ENCODE assay signal across 15 cellular contexts in the genomic region with DNA sequence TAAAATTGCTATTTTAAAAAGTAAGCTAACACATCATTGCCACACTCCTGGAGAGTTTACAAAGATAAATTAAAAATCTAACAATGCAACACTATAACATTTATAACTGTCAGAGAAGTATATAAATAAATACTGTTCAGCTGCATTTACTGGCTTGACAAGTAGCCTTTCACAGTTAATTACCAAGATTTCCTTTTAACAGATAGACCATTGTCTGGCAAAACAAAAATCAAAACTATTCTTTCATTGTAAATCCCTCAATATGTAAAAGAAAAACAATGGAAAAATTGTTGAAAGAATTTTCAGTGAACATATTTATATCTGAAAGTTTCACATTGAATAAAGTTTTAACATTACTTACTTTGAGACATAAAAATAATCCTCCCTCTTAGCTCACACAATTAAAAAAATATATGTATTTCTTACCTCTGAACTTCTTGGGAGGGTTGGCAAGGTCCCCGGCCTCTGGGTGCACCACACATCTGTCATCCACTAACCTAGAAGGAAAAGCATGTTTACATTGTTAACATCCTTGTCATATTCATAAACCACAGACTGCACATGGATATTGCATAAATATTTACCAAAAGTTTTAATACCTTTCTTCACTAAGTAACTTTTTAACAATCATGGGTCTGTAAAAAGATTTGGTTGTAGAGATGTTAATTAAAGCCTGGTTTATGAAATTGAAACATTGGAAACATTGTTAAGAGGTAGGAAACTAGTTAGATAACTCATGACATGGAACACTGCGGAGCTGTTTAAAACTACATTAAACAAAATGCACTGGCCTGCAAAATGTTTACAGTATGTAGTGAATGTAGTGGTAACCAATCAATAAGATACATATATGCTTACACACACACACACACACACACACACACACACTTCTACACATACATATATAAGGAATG. TPM values are rescaled to one million over a fixed set of nuclear protein-coding genes. Genes with fewer than 3 reads are reported as not detected.
DNase-seq lines count a peak whose midpoint lies in the region; ATAC-seq, FAIRE-seq and TF ChIP-seq lines count a peak whose summit lies in the region.
"Had no signal": no experiment of that assay in that cellular context is flagged by ENCODE, and none has a peak within 500 bp of the region (broad histone marks: within the 10 kb centered on the region; RNA-seq: fewer than 3 reads in every experiment).

No MANE protein-coding gene starts in this region.

- H3K36me3 ChIP-seq in HAP-1 (replicated peaks): no peaks in the 10 kb centered on the region

- peaks cover 46% of the 10 kb centered on the region for H3K4me1 ChIP-seq in A549
- peaks cover 14% of the 10 kb centered on the region for H3K4me1 ChIP-seq in HAP-1

- in situ Hi-C loops in HAP-1 (cut with MboI; ENCODE audit: low sequenced_read_pairs): no loop called here

- no peaks in the 10 kb centered on the region for H3K27me3 ChIP-seq in HAP-1 (ENCODE audit: low read depth)
- H3K27me3 ChIP-seq: testis had no signal

- H3K27ac ChIP-seq in A549: no peak overlapping the region
- H3K27ac ChIP-seq: testis had no signal

- TF ChIP-seq POLR2A in A549 (IDR thresholded peaks at IDR 0.05; ENCODE audit: low read length): no peak

- peak overlapping the region; percentile 58 for H3K4me2 ChIP-seq in A549

- ATAC-seq in A549 (0 out of 6 replicates have a peak, but pooled peaks of 1 of the 2 experiments have one; percentile 45), HG03460 (IDR thresholded peaks at IDR 0.05; ENCODE audit: unreplicated experiment) (no peak)
- ATAC-seq: K562 had no signal

- no peak for TF ChIP-seq RAD21 in A549 (conservative IDR thresholded peaks at IDR 0.05 in 1 of 2, IDR thresholded peaks at IDR 0.05 in 1 of 2)

- DNase-seq in A549 (ENCODE audit: low read depth in 1 of 2, low spot score in 1 of 2) (peak in 1 of 2 experiments; percentile 16), HAP-1 (ENCODE audit: low spot score in 2 of 2) (peak; percentile 13 to 17), amniotic epithelial cell (ENCODE audit: low read depth) (peak; percentile 90), foreskin melanocyte (peak; percentile 77), GOT3 (lab: John Stamatoyannopoulos, UW) (no peak), DMS79 (lab: John Stamatoyannopoulos, UW) (no peak), NOMO-1 treated with DMSO at 0.1 percent for 48 hours (lab: John Stamatoyannopoulos, UW; ENCODE audit: unreplicated experiment) (no peak)
- DNase-seq: cerebellar nuclear complex, H9, hippocampal formation, retina, SHP77 treated with DMSO at 0.1 percent for 48 hours, testis had no signal

- WGBS in A549 (ENCODE audit: missing lambda C conversion rate): 51% methylated on average over 2 of the region's 2 CpGs

- CTCF ChIA-PET in A549 (lab: Yijun Ruan, JAX): interaction anchor here (0.6 to 1.3 kb wide), 3 partner anchors 10 to 112 kb away, joined by 3 to 4 read pairs (median 4); no protein-coding TSS in a partner anchor

- H3K9me3 ChIP-seq in A549: no peaks in the 10 kb centered on the region
- H3K9me3 ChIP-seq in HAP-1: no peaks in the 10 kb centered on the region
- H3K9me3 ChIP-seq: testis had no signal

- FAIRE-seq in A549 (lab: Jason Lieb, UNC): no peak
- FAIRE-seq: K562 had no signal

- TF ChIP-seq EP300 in A549 (IDR thresholded peaks at IDR 0.05): no peak

- no peak for TF ChIP-seq CTCF in A549 (IDR thresholded peaks at IDR 0.05)

- no peak overlapping the region for H3K4me3 ChIP-seq in A549
- H3K4me3 ChIP-seq in HAP-1: no peak overlapping the region
- H3K4me3 ChIP-seq: K562, testis had no signal

- POLR2A ChIA-PET in A549 (lab: Yijun Ruan, JAX): no interaction called here

TF ChIP-seq in A549, 52 proteins besides CTCF, POLR2A, EP300 and RAD21:
- TF ChIP-seq NPAS2 (CRISPR knock-in tag; IDR thresholded peaks at IDR 0.05; ENCODE audit: borderline replicate concordance) (no peak), CEBPB (IDR thresholded peaks at IDR 0.05) (peak in 1 of 2 experiments; percentile 29; a peak in 1 of 4 replicates), GATA3 (IDR thresholded peaks at IDR 0.05; ENCODE audit: borderline replicate concordance) (peak; percentile 47)

RNA-seq across cellular contexts. Expression of gene ITPR2, which starts 43.0 kb away (rescaled TPM):
- 6.0 and 8.1 TPM in 2 replicates for polyA plus RNA-seq in A549 (2011; rRNA removed)
- 0.75 and 0.93 TPM in 2 replicates for polyA plus RNA-seq in A549 (2012; cell fraction: cytosol; rRNA removed)
- polyA plus RNA-seq in A549 (2012; cell fraction: nucleus; rRNA removed): 0.72 and 1.0 TPM in 2 replicates
- polyA plus RNA-seq in A549 (2017; fragmentation: RNase III; extraction: RNeasy Plus Mini Kit Qiagen cat#74134 plus additional on column Dnase treatment): 3.1 to 4.4 TPM (median 3.9 TPM) in 3 replicates
- polyA minus RNA-seq in A549 (2011; rRNA and poly(A)+ RNA removed): 11.8 and 13.6 TPM in 2 replicates

Comparison
In these comparisons a context has a peak if more than half of its experiments do, and no peak if none do; other contexts are left out.
1. DNase-seq: peak in HAP-1 (2 of 2), amniotic epithelial cell (single experiment) and foreskin melanocyte (single experiment); none in GOT3 (single experiment), DMS79 (single experiment) and NOMO-1 treated with DMSO at 0.1 percent for 48 hours (single experiment).